In genomic region chr10:60591119-60591518, GRCh38 we compare ENCODE assay signal across 39 cellular contexts.
"Had no signal": no experiment of that assay in that cellular context is flagged by ENCODE, and none has a peak within 500 bp of the region (broad histone marks: within the 10 kb centered on the region; RNA-seq: fewer than 3 reads in every experiment).

No MANE protein-coding gene starts in this region.

- H3K27ac ChIP-seq: adrenal gland, ascending aorta, body of pancreas, brain microvascular endothelial cell, breast epithelium, cardiac muscle cell had no signal

- H3K27me3 ChIP-seq: adrenal gland, ascending aorta, body of pancreas, brain microvascular endothelial cell, breast epithelium, cardiac muscle cell had no signal

- H3K27ac Mint-ChIP-seq: activated naive CD4-positive, alpha-beta T cell treated with anti-CD3 and anti-CD28 coated beads for 36 hours; activated naive CD4-positive, alpha-beta T cell treated with anti-CD3 and anti-CD28 coated beads, Interleukin-2, amount 10 ng/mL, durations not matched to agents 7 days and 5 days; activated naive CD4-positive, alpha-beta T cell treated with anti-CD3 and anti-CD28 coated beads, Interleukin-2, amount 50 U/mL, for 24 hours; activated naive CD4-positive, alpha-beta T cell treated with anti-CD3 and anti-CD28 coated beads, Interleukin-2, amount 50 U/mL, for 72 hours; activated naive CD8-positive, alpha-beta T cell; activated naive CD8-positive, alpha-beta T cell treated with anti-CD3 and anti-CD28 coated beads for 36 hours; activated naive CD8-positive, alpha-beta T cell treated with anti-CD3 and anti-CD28 coated beads, Interleukin-2, amount 10 ng/mL, durations not matched to agents 7 days and 5 days; activated naive CD8-positive, alpha-beta T cell treated with anti-CD3 and anti-CD28 coated beads, Interleukin-2, amount 50 U/mL, for 24 hours; activated T-cell treated with anti-CD3 and anti-CD28 coated beads, Interleukin-2, amount 50 U/mL, for 24 hours; activated T-cell treated with anti-CD3 and anti-CD28 coated beads, Interleukin-2, amount 50 U/mL, for 72 hours; activated T-helper 1 cell treated with anti-CD3 and anti-CD28 coated beads, Interleukin-12 subunit alpha, Interleukin-12 subunit beta, Interleukin-2, Interleukin-4 antibody, amounts not matched to agents 30 ng/mL and 10 ng/mL and 1 ng/mL, durations not matched to agents 14 hours and 24 hours and 36 hours; activated T-helper 17 cell treated with anti-CD3 and anti-CD28 coated beads, Interleukin-2, amount 50 U/mL, for 72 hours; activated T-helper 2 cell treated with anti-CD3 and anti-CD28 coated beads, Interferon-gamma antibody, Interleukin-2, Interleukin-4, amounts not matched to agents 10 μg/mL and 5 μg/mL and 100 μg/mL, durations not matched to agents 14 hours and 24 hours and 36 hours; brain had no signal

- DNase-seq: activated effector memory CD4-positive, alpha-beta T cell treated with anti-CD3 and anti-CD28 coated beads, Interleukin-2, amount 50 U/mL, for 16 hours; activated effector memory CD4-positive, alpha-beta T cell treated with Interleukin-2 at 50 U/mL for 16 hours; activated gamma-delta T cell; activated gamma-delta T cell treated with Interleukin-2 at 50 U/mL for 16 hours; activated naive CD4-positive, alpha-beta T cell; activated naive CD4-positive, alpha-beta T cell treated with anti-CD3 and anti-CD28 coated beads for 36 hours; activated naive CD4-positive, alpha-beta T cell treated with anti-CD3 and anti-CD28 coated beads, Interleukin-2, amount 10 ng/mL, durations not matched to agents 7 days and 5 days; activated naive CD4-positive, alpha-beta T cell treated with anti-CD3 and anti-CD28 coated beads, Interleukin-2, amount 50 U/mL, for 16 hours; activated naive CD8-positive, alpha-beta T cell treated with anti-CD3 and anti-CD28 coated beads for 36 hours; activated naive CD8-positive, alpha-beta T cell treated with anti-CD3 and anti-CD28 coated beads, Interleukin-2, amount 10 ng/mL, durations not matched to agents 7 days and 5 days; activated naive CD8-positive, alpha-beta T cell treated with anti-CD3 and anti-CD28 coated beads, Interleukin-2, amount 50 U/mL, for 24 hours; activated T-cell treated with anti-CD3 and anti-CD28 coated beads, Interleukin-2, amount 50 U/mL, for 24 hours; activated T-cell treated with anti-CD3 and anti-CD28 coated beads, Interleukin-2, amount 50 U/mL, for 4 hours; activated T-cell treated with anti-CD3 and anti-CD28 coated beads, Interleukin-2, amount 50 U/mL, for 48 hours; activated T-cell treated with anti-CD3 and anti-CD28 coated beads, Interleukin-2, amount 50 U/mL, for 72 hours; adrenal gland; amniotic stem cell; amygdala; anterior cingulate cortex; aorta; body of pancreas; brain microvascular endothelial cell; caudate nucleus; central memory CD4-positive, alpha-beta T cell; cerebellar nuclear complex had no signal

- ATAC-seq: activated naive CD4-positive, alpha-beta T cell treated with anti-CD3 and anti-CD28 coated beads, Interleukin-2, amount 50 U/mL, for 72 hours; activated naive CD8-positive, alpha-beta T cell treated with anti-CD3 and anti-CD28 coated beads, Interleukin-2, amount 50 U/mL, for 24 hours; activated T-cell treated with anti-CD3 and anti-CD28 coated beads, Interleukin-2, amount 50 U/mL, for 4 hours; activated T-cell treated with anti-CD3 and anti-CD28 coated beads, Interleukin-2, amount 50 U/mL, for 72 hours; activated T-helper 17 cell treated with anti-CD3 and anti-CD28 coated beads, Interleukin-2, amount 50 U/mL, for 72 hours; body of pancreas had no signal

- H3K4me3 Mint-ChIP-seq: activated naive CD4-positive, alpha-beta T cell treated with anti-CD3 and anti-CD28 coated beads for 36 hours; activated naive CD4-positive, alpha-beta T cell treated with anti-CD3 and anti-CD28 coated beads, Interleukin-2, amount 10 ng/mL, durations not matched to agents 7 days and 5 days; activated naive CD4-positive, alpha-beta T cell treated with anti-CD3 and anti-CD28 coated beads, Interleukin-2, amount 50 U/mL, for 24 hours; activated naive CD8-positive, alpha-beta T cell; activated naive CD8-positive, alpha-beta T cell treated with anti-CD3 and anti-CD28 coated beads for 36 hours; activated naive CD8-positive, alpha-beta T cell treated with anti-CD3 and anti-CD28 coated beads, Interleukin-2, amount 10 ng/mL, durations not matched to agents 7 days and 5 days; activated naive CD8-positive, alpha-beta T cell treated with anti-CD3 and anti-CD28 coated beads, Interleukin-2, amount 50 U/mL, for 24 hours; activated T-cell treated with anti-CD3 and anti-CD28 coated beads, Interleukin-2, amount 50 U/mL, for 24 hours; activated T-cell treated with anti-CD3 and anti-CD28 coated beads, Interleukin-2, amount 50 U/mL, for 4 hours; activated T-cell treated with anti-CD3 and anti-CD28 coated beads, Interleukin-2, amount 50 U/mL, for 72 hours; activated T-helper 1 cell treated with anti-CD3 and anti-CD28 coated beads, Interleukin-12 subunit alpha, Interleukin-12 subunit beta, Interleukin-2, Interleukin-4 antibody, amounts not matched to agents 30 ng/mL and 10 ng/mL and 1 ng/mL, durations not matched to agents 14 hours and 24 hours and 36 hours; activated T-helper 17 cell treated with anti-CD3 and anti-CD28 coated beads, Interleukin-2, amount 50 U/mL, for 72 hours; brain; central memory CD8-positive, alpha-beta T cell had no signal

- H3K27me3 Mint-ChIP-seq: activated naive CD4-positive, alpha-beta T cell treated with anti-CD3 and anti-CD28 coated beads, Interleukin-2, amount 10 ng/mL, durations not matched to agents 7 days and 5 days; activated naive CD4-positive, alpha-beta T cell treated with anti-CD3 and anti-CD28 coated beads, Interleukin-2, amount 50 U/mL, for 24 hours; activated naive CD8-positive, alpha-beta T cell treated with anti-CD3 and anti-CD28 coated beads, Interleukin-2, amount 10 ng/mL, durations not matched to agents 7 days and 5 days; activated naive CD8-positive, alpha-beta T cell treated with anti-CD3 and anti-CD28 coated beads, Interleukin-2, amount 50 U/mL, for 24 hours; activated T-cell treated with anti-CD3 and anti-CD28 coated beads, Interleukin-2, amount 50 U/mL, for 24 hours; activated T-helper 17 cell treated with anti-CD3 and anti-CD28 coated beads, Interleukin-2, amount 50 U/mL, for 72 hours; brain; central memory CD8-positive, alpha-beta T cell had no signal

- H3K36me3 Mint-ChIP-seq: activated naive CD8-positive, alpha-beta T cell; activated naive CD8-positive, alpha-beta T cell treated with anti-CD3 and anti-CD28 coated beads for 36 hours; activated naive CD8-positive, alpha-beta T cell treated with anti-CD3 and anti-CD28 coated beads, Interleukin-2, amount 10 ng/mL, durations not matched to agents 7 days and 5 days; brain had no signal

- H3K4me3 ChIP-seq: adrenal gland, ascending aorta, body of pancreas, breast epithelium, cardiac muscle cell had no signal

- FAIRE-seq: astrocyte, bronchial epithelial cell, colon had no signal

- H3K4me1 ChIP-seq: adrenal gland, ascending aorta, body of pancreas, breast epithelium had no signal

- H3K36me3 ChIP-seq: adrenal gland, ascending aorta, brain microvascular endothelial cell, breast epithelium, cardiac muscle cell had no signal

- H3K4me1 Mint-ChIP-seq: activated naive CD8-positive, alpha-beta T cell treated with anti-CD3 and anti-CD28 coated beads for 36 hours; activated naive CD8-positive, alpha-beta T cell treated with anti-CD3 and anti-CD28 coated beads, Interleukin-2, amount 10 ng/mL, durations not matched to agents 7 days and 5 days had no signal

- H3K9me3 Mint-ChIP-seq: activated naive CD4-positive, alpha-beta T cell treated with anti-CD3 and anti-CD28 coated beads, Interleukin-2, amount 10 ng/mL, durations not matched to agents 7 days and 5 days; activated naive CD4-positive, alpha-beta T cell treated with anti-CD3 and anti-CD28 coated beads, Interleukin-2, amount 50 U/mL, for 24 hours; activated naive CD8-positive, alpha-beta T cell treated with anti-CD3 and anti-CD28 coated beads, Interleukin-2, amount 10 ng/mL, durations not matched to agents 7 days and 5 days; activated naive CD8-positive, alpha-beta T cell treated with anti-CD3 and anti-CD28 coated beads, Interleukin-2, amount 50 U/mL, for 24 hours; activated T-cell treated with anti-CD3 and anti-CD28 coated beads, Interleukin-2, amount 50 U/mL, for 24 hours; activated T-cell treated with anti-CD3 and anti-CD28 coated beads, Interleukin-2, amount 50 U/mL, for 4 hours; activated T-cell treated with anti-CD3 and anti-CD28 coated beads, Interleukin-2, amount 50 U/mL, for 72 hours; activated T-helper 1 cell treated with anti-CD3 and anti-CD28 coated beads, Interleukin-12 subunit alpha, Interleukin-12 subunit beta, Interleukin-2, Interleukin-4 antibody, amounts not matched to agents 30 ng/mL and 10 ng/mL and 1 ng/mL, durations not matched to agents 14 hours and 24 hours and 36 hours; activated T-helper 2 cell treated with anti-CD3 and anti-CD28 coated beads, Interferon-gamma antibody, Interleukin-2, Interleukin-4, amounts not matched to agents 10 μg/mL and 5 μg/mL and 100 μg/mL, durations not matched to agents 14 hours and 24 hours and 36 hours; brain; central memory CD8-positive, alpha-beta T cell had no signal

- H3K9me3 ChIP-seq: adrenal gland, ascending aorta, body of pancreas, breast epithelium had no signal
